ENCODE assay signal across 1 cellular context in genomic region chr5:174831985-174832384, GRCh38.
TF ChIP-seq lines count a peak whose summit lies in the region.

No MANE protein-coding gene starts in this region.

TF ChIP-seq in HepG2, 621 proteins besides CTCF, POLR2A, EP300 and RAD21 (continued from another document):
- TF ChIP-seq ZNF639 (CRISPR knock-in tag; conservative IDR thresholded peaks at IDR 0.05), result no peak
- TF ChIP-seq ZHX1 (CRISPR knock-in tag; IDR thresholded peaks at IDR 0.05; ENCODE audit: low read depth), result no peak
- no peak for TF ChIP-seq BRD4 (CRISPR knock-in tag; IDR thresholded peaks at IDR 0.05)
- TF ChIP-seq ZNF740 (CRISPR knock-in tag; IDR thresholded peaks at IDR 0.05), result no peak
- no peak for TF ChIP-seq ZNF121 (CRISPR knock-in tag; IDR thresholded peaks at IDR 0.05)
- no peak for TF ChIP-seq ZNF788 (CRISPR knock-in tag; IDR thresholded peaks at IDR 0.05; ENCODE audit: borderline replicate concordance)
- no peak for TF ChIP-seq NR3C1 (CRISPR knock-in tag; IDR thresholded peaks at IDR 0.05)
